In the genomic region with DNA sequence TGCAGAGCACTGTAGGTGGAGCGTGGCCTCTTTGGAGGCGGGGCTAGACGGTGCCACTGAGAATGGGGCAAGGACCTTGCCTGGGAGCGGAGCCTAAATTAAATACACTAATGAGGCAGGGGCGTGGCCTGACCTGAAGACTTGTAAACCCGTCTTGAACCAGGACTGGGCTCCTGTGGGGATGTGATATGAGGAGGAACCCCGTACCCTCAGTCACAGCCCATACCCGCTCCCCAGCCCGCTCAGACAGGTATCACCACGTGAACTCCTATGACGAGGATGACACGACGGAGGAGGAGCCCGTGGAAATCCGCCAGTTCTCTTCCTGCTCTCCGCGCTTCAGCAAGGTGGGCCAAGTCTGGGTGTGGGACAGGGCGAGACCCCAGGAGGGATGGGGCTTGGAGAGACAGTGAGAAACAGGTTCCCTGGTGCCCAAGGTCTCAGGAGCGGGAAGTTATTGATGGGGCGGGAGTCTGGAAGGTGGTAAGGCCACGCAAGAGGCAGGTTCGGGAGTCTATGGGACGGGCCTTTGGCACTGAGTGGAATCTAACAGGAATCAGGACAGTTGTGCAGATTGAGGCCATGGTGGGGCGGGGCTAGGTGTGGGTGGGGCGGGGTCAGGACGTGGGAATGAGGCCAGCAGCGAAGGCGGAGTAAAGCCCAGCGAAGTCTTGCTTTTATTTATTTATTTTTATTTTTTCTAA, we compare ENCODE assay signal across 19 cellular contexts. TPM values are rescaled to one million over a fixed set of nuclear protein-coding genes. Genes with fewer than 3 reads are reported as not detected.
DNase-seq lines count a peak whose midpoint lies in the region; ATAC-seq, FAIRE-seq and TF ChIP-seq lines count a peak whose summit lies in the region.
"Had no signal": no experiment of that assay in that cellular context is flagged by ENCODE, and none has a peak within 500 bp of the region (broad histone marks: within the 10 kb centered on the region; RNA-seq: fewer than 3 reads in every experiment).

No MANE protein-coding gene starts in this region.

- H3K9me3 Mint-ChIP-seq in H9: no peaks in the 10 kb centered on the region; a peak in 1 of 5 replicates
- no peaks in the 10 kb centered on the region for H3K9me3 Mint-ChIP-seq in activated naive CD4-positive, alpha-beta T cell treated with anti-CD3 and anti-CD28 coated beads, Interleukin-2, amount 50 U/mL, for 72 hours

- H3K23ac ChIP-seq in H9 (ENCODE audit: insufficient read length, low read depth, low read length): no peak overlapping the region
- no peak overlapping the region for H3K23ac ChIP-seq in mesendoderm (ENCODE audit: low read length)

- H3K79me1 ChIP-seq in H9 (ENCODE audit: insufficient read depth, low read depth, low read length, poor library complexity, severe bottlenecking) (no peaks in the 10 kb centered on the region), mesendoderm (ENCODE audit: low read length) (no peaks in the 10 kb centered on the region)

- no peak overlapping the region for H4K8ac ChIP-seq in H9 (replicated peaks; ENCODE audit: insufficient read length, low read depth, low read length)
- H4K8ac ChIP-seq in mesendoderm (ENCODE audit: low read depth, low read length): no peak overlapping the region

- H2AK5ac ChIP-seq in H9 (ENCODE audit: insufficient read length, low read length) (no peak overlapping the region), mesendoderm (ENCODE audit: low read length) (no peak overlapping the region)

- H2BK5ac ChIP-seq in H9 (ENCODE audit: insufficient read length, low read length): no peak overlapping the region
- H2BK5ac ChIP-seq in mesendoderm (ENCODE audit: low read length): no peak overlapping the region

- H3K4ac ChIP-seq in H9 (ENCODE audit: low read depth, low read length): no peak overlapping the region
- no peak overlapping the region for H3K4ac ChIP-seq in mesendoderm (ENCODE audit: low read depth, low read length)

- H4K5ac ChIP-seq in H9 (ENCODE audit: insufficient read length, low read depth, low read length) (no peak overlapping the region), mesendoderm (ENCODE audit: low read length) (no peak overlapping the region)

- peak overlapping the region; percentile 44 to 77 for H3K4me3 Mint-ChIP-seq in H9

- H3K4me1 ChIP-seq in H9 (ENCODE audit: insufficient read depth, low read length) (peaks cover 3% of the 10 kb centered on the region; the same call in 1 of the 2 replicates), mesendoderm (ENCODE audit: control insufficient read depth, low read depth, low read length) (no peaks in the 10 kb centered on the region), right cardiac atrium (ENCODE audit: control insufficient read depth, insufficient read depth, low read length) (no peaks in the 10 kb centered on the region)

- no peak for TF ChIP-seq POLR2A in H54 (IDR thresholded peaks at IDR 0.05; ENCODE audit: low read depth, low read length)

- peaks cover 11% of the 10 kb centered on the region for H3K27me3 Mint-ChIP-seq in H9 (ENCODE audit: low read depth)

- H3K27ac ChIP-seq in 22Rv1 (peak overlapping the region; percentile 90), H9 (ENCODE audit: insufficient read length, low read depth, low read length) (no peak overlapping the region), mesendoderm (ENCODE audit: low read depth, low read length) (no peak overlapping the region), right cardiac atrium (ENCODE audit: low read length) (no peak overlapping the region)
- H3K27ac ChIP-seq: brain microvascular endothelial cell, heart left ventricle, VCaP had no signal

- H2BK15ac ChIP-seq in H9 (ENCODE audit: low read depth, low read length) (no peak overlapping the region), mesendoderm (replicated peaks; ENCODE audit: low read depth) (no peak overlapping the region)

- TF ChIP-seq CTCF in 22Rv1 (IDR thresholded peaks at IDR 0.05) (no peak), H9 (conservative IDR thresholded peaks at IDR 0.05) (no peak)

- no peak overlapping the region for H2BK12ac ChIP-seq in H9 (ENCODE audit: insufficient read length, low read depth, low read length)

- H2BK120ac ChIP-seq in H9 (ENCODE audit: low read depth, low read length, poor library complexity, severe bottlenecking): no peak overlapping the region
- no peak overlapping the region for H2BK120ac ChIP-seq in mesendoderm (ENCODE audit: low read depth, low read length)

- H4K20me1 ChIP-seq in H9 (ENCODE audit: control insufficient read depth, insufficient read depth, insufficient read length): peaks cover 7% of the 10 kb centered on the region

- no peaks in the 10 kb centered on the region for H3K36me3 ChIP-seq in mesendoderm (ENCODE audit: control insufficient read depth, insufficient read depth, low read length)
- H3K36me3 ChIP-seq: brain microvascular endothelial cell, heart left ventricle had no signal

- H3K4me3 ChIP-seq in mesendoderm (ENCODE audit: low read length) (no peak overlapping the region), right cardiac atrium (ENCODE audit: low read length) (no peak overlapping the region)

- intact Hi-C loops in right cardiac atrium (cut with DNase I): no loop called here

- H3K56ac ChIP-seq in H9 (ENCODE audit: insufficient read length, low read depth, low read length): no peak overlapping the region
- peak overlapping the region; percentile 76 for H3K56ac ChIP-seq in mesendoderm (ENCODE audit: low read length)

- ATAC-seq in activated naive CD4-positive, alpha-beta T cell treated with anti-CD3 and anti-CD28 coated beads, Interleukin-2, amount 50 U/mL, for 72 hours: no peak
- no peak for ATAC-seq in right cardiac atrium

- H3K9me3 ChIP-seq in H9 (ENCODE audit: control insufficient read depth, low read depth, low read length) (no peaks in the 10 kb centered on the region), right cardiac atrium (ENCODE audit: control insufficient read depth, low read length) (no peaks in the 10 kb centered on the region)
- H3K9me3 ChIP-seq: heart left ventricle had no signal

- H3K18ac ChIP-seq in H9 (ENCODE audit: insufficient read length, low read depth, low read length): no peak overlapping the region
- H3K18ac ChIP-seq in mesendoderm (ENCODE audit: low read length): no peak overlapping the region

- H2BK20ac ChIP-seq in H9 (ENCODE audit: low read depth, low read length, poor library complexity, severe bottlenecking): no peak overlapping the region

- no peak overlapping the region for H3K9ac ChIP-seq in H9 (ENCODE audit: extremely low read depth, insufficient read length, low read length)
- H3K9ac ChIP-seq in mesendoderm (ENCODE audit: low read length): no peak overlapping the region

- H3K23me2 ChIP-seq in H9 (ENCODE audit: insufficient read length, low read depth, low read length, poor library complexity, severe bottlenecking): peaks cover 5% of the 10 kb centered on the region

- peaks cover 11 to 20% (median 13%) of the 10 kb centered on the region in 3 experiments for H3K36me3 Mint-ChIP-seq in H9 (ENCODE audit: insufficient read depth in 1 of 3, low read depth in 3 of 3)
- H3K36me3 Mint-ChIP-seq in activated naive CD4-positive, alpha-beta T cell treated with anti-CD3 and anti-CD28 coated beads, Interleukin-2, amount 50 U/mL, for 72 hours: no peaks in the 10 kb centered on the region

- peak overlapping the region in 1 of 3 experiments; percentile 95; a peak in 3 of 7 replicates for H3K27ac Mint-ChIP-seq in H9
- peak overlapping the region; percentile 33 to 80 for H3K27ac Mint-ChIP-seq in activated naive CD4-positive, alpha-beta T cell treated with anti-CD3 and anti-CD28 coated beads, Interleukin-2, amount 50 U/mL, for 72 hours

- H3K4me1 Mint-ChIP-seq in H9: peaks cover 24 to 32% of the 10 kb centered on the region in 2 experiments

- no peak for FAIRE-seq in H54 (lab: Jason Lieb, UNC)

- H3K4me2 ChIP-seq in H9 (ENCODE audit: insufficient read depth, insufficient read length, low read length): peak overlapping the region; percentile 74
- no peak overlapping the region for H3K4me2 ChIP-seq in mesendoderm (ENCODE audit: low read length)

- H2AFZ ChIP-seq in H9 (ENCODE audit: low read length): no peak overlapping the region

- H3K27me3 ChIP-seq in H9 (ENCODE audit: insufficient read depth, low read length): no peaks in the 10 kb centered on the region
- H3K27me3 ChIP-seq in mesendoderm (ENCODE audit: insufficient read depth, low read length, poor library complexity): no peaks in the 10 kb centered on the region
- H3K27me3 ChIP-seq in right cardiac atrium (ENCODE audit: control insufficient read depth, insufficient read depth): no peaks in the 10 kb centered on the region
- H3K27me3 ChIP-seq: brain microvascular endothelial cell had no signal

- H3K79me2 ChIP-seq in H9 (ENCODE audit: insufficient read depth, low read length) (no peaks in the 10 kb centered on the region), mesendoderm (ENCODE audit: control insufficient read depth, insufficient read depth, low read length) (no peaks in the 10 kb centered on the region)

- H3T11ph ChIP-seq in H9 (ENCODE audit: low read length): no peak overlapping the region

- H4K91ac ChIP-seq in H9 (ENCODE audit: insufficient read length, low read depth, low read length): no peak overlapping the region

- no CpG with 5 or more reads among the region's 29 CpGs for WGBS in H9 (ENCODE audit: extremely low coverage, insufficient read length, low lambda C conversion rate)
- no CpG with 5 or more reads among the region's 29 CpGs for WGBS in mesendoderm (ENCODE audit: extremely low coverage, insufficient coverage, low lambda C conversion rate)
- 87% methylated on average over 29 of the region's 29 CpGs for WGBS in right cardiac atrium

- H3K14ac ChIP-seq in H9 (ENCODE audit: insufficient read depth, low read length): no peak overlapping the region; the same call in 1 of the 2 replicates

- DNase-seq in H9 (peak; percentile 71), mesendoderm (no peak), NOMO-1 treated with DMSO at 0.1 percent for 48 hours (lab: John Stamatoyannopoulos, UW; ENCODE audit: unreplicated experiment) (no peak), H54 (ENCODE audit: insufficient read length, low spot score) (no peak), right cardiac atrium (no peak)
- no peak for DNase-seq in activated naive CD4-positive, alpha-beta T cell treated with anti-CD3 and anti-CD28 coated beads, Interleukin-2, amount 50 U/mL, for 72 hours (ENCODE audit: low spot score in 2 of 2)
- no peak for DNase-seq in effector CD4-positive, alpha-beta T cell
- DNase-seq: brain microvascular endothelial cell; HCEC 1CT; heart left ventricle; NCI-H1417 treated with DMSO at 0.1 percent for 48 hours; NCI-H524 treated with DMSO at 0.1 percent for 48 hours; posterior cingulate gyrus; stimulated activated CD4-positive, alpha-beta T cell treated with anti-CD3 and anti-CD28 coated beads, Interleukin-15, amount 100 ng/mL, for 24 hours had no signal

RNA-seq across cellular contexts. Expression of gene DNASE2, which starts 14.7 kb away (rescaled TPM):
- total RNA-seq in H9 (2021) (23.8 and 26.0 TPM in 2 replicates), right cardiac atrium (10 to 100 TPM; 22.2 to 30.6 (median 24.5) TPM)
- 10 to 100 TPM; 26.0 to 31.6 TPM for total RNA-seq in activated naive CD4-positive, alpha-beta T cell treated with anti-CD3 and anti-CD28 coated beads, Interleukin-2, amount 50 U/mL, for 72 hours
- 11.3 TPM for polyA plus RNA-seq in mesendoderm (2013, experiment 1 of 2)
- 11.9 TPM for polyA plus RNA-seq in mesendoderm (2013, experiment 2 of 2)
- 19.2 TPM for polyA plus RNA-seq in right cardiac atrium

RNA-seq across cellular contexts. Expression of gene KLF1, which starts 20.4 kb away (rescaled TPM):
- total RNA-seq in H9 (2021) (0.37 and 0.53 TPM in 2 replicates), right cardiac atrium (not detected)
- total RNA-seq in activated naive CD4-positive, alpha-beta T cell treated with anti-CD3 and anti-CD28 coated beads, Interleukin-2, amount 50 U/mL, for 72 hours: under 1 TPM; 0.46 to 0.54 TPM
- polyA plus RNA-seq in mesendoderm (2013, experiment 1 of 2): 0.21 TPM
- 0.32 TPM for polyA plus RNA-seq in mesendoderm (2013, experiment 2 of 2)
- polyA plus RNA-seq in right cardiac atrium: not detected
- total RNA-seq: Daoy, HT1080 had no signal
- polyA plus RNA-seq: heart left ventricle had no signal

RNA-seq across cellular contexts. Expression of gene GCDH, which starts 24.4 kb away (rescaled TPM):
- total RNA-seq in H9 (2021) (53.2 and 54.4 TPM in 2 replicates), right cardiac atrium (10 to 100 TPM; 22.7 to 38.2 (median 27.4) TPM)
- total RNA-seq in activated naive CD4-positive, alpha-beta T cell treated with anti-CD3 and anti-CD28 coated beads, Interleukin-2, amount 50 U/mL, for 72 hours: 10 to 100 TPM; 41.8 to 48.9 TPM
- 20.4 TPM for polyA plus RNA-seq in mesendoderm (2013, experiment 1 of 2)
- 18.8 TPM for polyA plus RNA-seq in mesendoderm (2013, experiment 2 of 2)
- polyA plus RNA-seq in right cardiac atrium: 26.1 TPM

RNA-seq across cellular contexts. Expression of gene MAST1, which starts 28.3 kb away (rescaled TPM):
- 11.8 and 15.1 TPM in 2 replicates for total RNA-seq in H9 (2021)
- 1 to 10 TPM in 1 of 2 donors, under 1 TPM in 1; 0.77 to 4.6 TPM for total RNA-seq in activated naive CD4-positive, alpha-beta T cell treated with anti-CD3 and anti-CD28 coated beads, Interleukin-2, amount 50 U/mL, for 72 hours
- 4.0 TPM for polyA plus RNA-seq in mesendoderm (2013, experiment 1 of 2)
- polyA plus RNA-seq in mesendoderm (2013, experiment 2 of 2): 4.6 TPM
- total RNA-seq in right cardiac atrium: under 1 TPM in 3 of 4 donors, not detected in 1; 0.31 to 0.59 (median 0.34) TPM
- 0.20 TPM for polyA plus RNA-seq in right cardiac atrium

RNA-seq across cellular contexts. Expression of gene RTBDN, which starts 32.2 kb away (rescaled TPM):
- total RNA-seq in H9 (2021) (5.6 and 6.4 TPM in 2 replicates), right cardiac atrium (not detected)
- total RNA-seq in activated naive CD4-positive, alpha-beta T cell treated with anti-CD3 and anti-CD28 coated beads, Interleukin-2, amount 50 U/mL, for 72 hours: not detected
- 0.55 TPM for polyA plus RNA-seq in mesendoderm (2013, experiment 1 of 2)
- polyA plus RNA-seq in mesendoderm (2013, experiment 2 of 2): 0.49 TPM
- polyA plus RNA-seq in right cardiac atrium: not detected
- total RNA-seq: Daoy, heart left ventricle, HT1080, lower leg skin had no signal
- polyA plus RNA-seq: heart left ventricle had no signal
